11 cellular contexts compared by ENCODE assay signal in the genomic region with DNA sequence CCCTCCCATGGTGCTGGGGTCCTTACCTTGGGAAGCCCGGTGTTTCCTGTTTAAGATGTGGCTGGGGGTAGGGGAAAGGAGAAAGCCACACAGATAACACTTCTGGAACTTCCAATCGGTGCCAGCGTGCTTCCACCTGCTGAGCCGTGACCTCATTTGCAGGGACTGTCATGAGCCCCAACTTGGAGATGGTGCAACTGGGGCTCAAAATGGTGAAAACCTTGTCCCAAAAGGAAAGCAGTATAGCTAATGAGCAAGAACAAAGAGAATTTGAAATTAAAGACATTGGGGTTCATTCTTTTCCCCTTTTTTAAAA. TPM values are rescaled to one million over a fixed set of nuclear protein-coding genes. Genes with fewer than 3 reads are reported as not detected.
A peak's percentile ranks its signal among the peaks of the same experiment; 100 is the strongest.
DNase-seq lines count a peak whose midpoint lies in the region; ATAC-seq and TF ChIP-seq lines count a peak whose summit lies in the region.
"Had no signal": no experiment of that assay in that cellular context is flagged by ENCODE, and none has a peak within 500 bp of the region (broad histone marks: within the 10 kb centered on the region; RNA-seq: fewer than 3 reads in every experiment).

No MANE protein-coding gene starts in this region.

- CTCF ChIA-PET in IMR-90 (lab: Yijun Ruan, JAX) = no interaction called here

- peak overlapping the region; percentile 97 for H3K4ac ChIP-seq in IMR-90 (ENCODE audit: low read depth, low read length)

- no peak for TF ChIP-seq POLR2A in IMR-90 (IDR thresholded peaks at IDR 0.05; ENCODE audit: low read depth, low read length)

- no peaks in the 10 kb centered on the region for H3K36me3 ChIP-seq in IMR-90 (ENCODE audit: control insufficient read depth, insufficient read depth, low read length)
- H3K36me3 ChIP-seq in muscle layer of colon (ENCODE audit: insufficient read depth, low read length) = no peaks in the 10 kb centered on the region
- H3K36me3 ChIP-seq in stomach smooth muscle (ENCODE audit: control insufficient read depth in 2 of 2, insufficient read depth in 2 of 2, low read length in 2 of 2) = peaks cover 0 to 2% of the 10 kb centered on the region in 2 donors

- in situ Hi-C loops in IMR-90 (cut with MboI; ENCODE audit: low sequenced_read_pairs) = no loop called here

- H3K27ac ChIP-seq in IMR-90 (ENCODE audit: insufficient read depth, low read length) (peak overlapping the region; percentile 15), coronary artery (peak overlapping the region; percentile 80 to 95), muscle layer of colon (ENCODE audit: low read depth, low read length) (peak overlapping the region; percentile 13), stomach smooth muscle (ENCODE audit: low read length) (peak overlapping the region; percentile 87)

- H3K4me2 ChIP-seq in IMR-90 (ENCODE audit: low read depth, low read length) = no peak overlapping the region

- DNase-seq in IMR-90 (no peak), coronary artery (ENCODE audit: low spot score) (no peak), NCI-H774 (lab: John Stamatoyannopoulos, UW) (no peak)
- DNase-seq in activated CD4-positive, alpha-beta T cell treated with anti-CD3 and anti-CD28 coated beads, Interleukin-2, amount 50 U/mL, for 48 hours = no peak
- no peak for DNase-seq in stimulated activated CD8-positive, alpha-beta memory T cell treated with anti-CD3 and anti-CD28 coated beads, Interleukin-4, amount 100 ng/mL, for 48 hours
- DNase-seq: activated CD4-positive, alpha-beta T cell treated with anti-CD3 and anti-CD28 coated beads for 36 hours; CD4-positive, CD25-positive, alpha-beta regulatory T cell; NCI-H146 had no signal

- no peaks in the 10 kb centered on the region for H3K9me3 ChIP-seq in IMR-90 (ENCODE audit: control insufficient read depth, insufficient read depth, low read length)
- H3K9me3 ChIP-seq in muscle layer of colon (ENCODE audit: low read length) = no peaks in the 10 kb centered on the region
- H3K9me3 ChIP-seq in stomach smooth muscle (ENCODE audit: control insufficient read depth in 2 of 2, low read length in 2 of 2) = no peaks in the 10 kb centered on the region

- H2BK5ac ChIP-seq in IMR-90 (ENCODE audit: low read depth, low read length, poor library complexity, severe bottlenecking) = peak overlapping the region; percentile 57

- H2AFZ ChIP-seq in IMR-90 (replicated peaks; ENCODE audit: low read length, poor library complexity) = peak overlapping the region; percentile 70

- peak overlapping the region; percentile 100 for H2AK5ac ChIP-seq in IMR-90 (ENCODE audit: low read depth, low read length)

- POLR2A ChIA-PET in IMR-90 (lab: Charles Lee; ENCODE audit: unreplicated experiment) = interaction anchor here (0.5 kb wide), 1 partner anchor 79 kb away, joined by 7 read pairs; no protein-coding TSS in a partner anchor

- dilution Hi-C loops in IMR-90 (cut with HindIII; ENCODE audit: low sequenced_read_pairs, unreplicated experiment) = no loop called here

- intact Hi-C loops in IMR-90 (cut with micrococcal nuclease) = no loop called here

- no peaks in the 10 kb centered on the region for H3K27me3 ChIP-seq in IMR-90 (ENCODE audit: control insufficient read depth, insufficient read depth, low read length)
- H3K27me3 ChIP-seq in muscle layer of colon (ENCODE audit: control insufficient read depth in 1 of 2, insufficient read depth in 2 of 2, low read length in 2 of 2) = no peaks in the 10 kb centered on the region
- H3K27me3 ChIP-seq in stomach smooth muscle (ENCODE audit: control insufficient read depth in 1 of 2, insufficient read depth in 2 of 2, low read length in 2 of 2) = no peaks in the 10 kb centered on the region

- TF ChIP-seq CTCF in IMR-90 (conservative IDR thresholded peaks at IDR 0.05; ENCODE audit: low read depth, low read length) = no peak
- TF ChIP-seq CTCF in coronary artery (IDR thresholded peaks at IDR 0.05) = no peak

- H3K23ac ChIP-seq in IMR-90 (ENCODE audit: low read depth, low read length) = 0 out of 2 replicates have a peak overlapping the region, but pooled peaks have one; percentile 43

- H4K5ac ChIP-seq in IMR-90 (ENCODE audit: low read depth, low read length) = peak overlapping the region; percentile 55; the same call in 1 of the 2 replicates

- no peak for ATAC-seq in IMR-90 (ENCODE audit: low read depth)
- ATAC-seq in HG02759 (IDR thresholded peaks at IDR 0.05; ENCODE audit: unreplicated experiment) = no peak
- ATAC-seq: activated CD4-positive, alpha-beta T cell treated with anti-CD3 and anti-CD28 coated beads for 36 hours had no signal

- no peak overlapping the region for H3K56ac ChIP-seq in IMR-90 (ENCODE audit: extremely low read depth, insufficient read depth, low read length)

- peak overlapping the region; percentile 99 for H4K91ac ChIP-seq in IMR-90 (ENCODE audit: insufficient read depth, low read depth, low read length)

- peak overlapping the region; percentile 12 to 95; a peak in 2 of 4 replicates for H4K8ac ChIP-seq in IMR-90 (ENCODE audit: low read depth in 2 of 2, low read length in 2 of 2)

- no TSS peak for BruUV-seq in IMR-90 (replicated peaks; lab: Mats Ljungman, UMichigan)

- H4K20me1 ChIP-seq in IMR-90 (ENCODE audit: insufficient read depth, low read length) = peaks cover 2% of the 10 kb centered on the region; the same call in 1 of the 2 replicates

- H3K9me1 ChIP-seq in IMR-90 (ENCODE audit: insufficient read depth, low read length) = peaks cover 28% of the 10 kb centered on the region

- H2BK120ac ChIP-seq in IMR-90 (ENCODE audit: low read depth, low read length) = peak overlapping the region; percentile 98

- H3K18ac ChIP-seq in IMR-90 (ENCODE audit: low read depth, low read length) = peak overlapping the region; percentile 52; the same call in 1 of the 2 replicates

- H3K4me1 ChIP-seq in IMR-90 (ENCODE audit: control insufficient read depth, insufficient read depth, low read length) (peaks cover 39% of the 10 kb centered on the region), muscle layer of colon (ENCODE audit: insufficient read depth, low read length) (peaks cover 49% of the 10 kb centered on the region), stomach smooth muscle (ENCODE audit: control insufficient read depth, insufficient read depth, low read length) (peaks cover 53% of the 10 kb centered on the region)

- H3K9ac ChIP-seq in IMR-90 (ENCODE audit: low read depth, low read length) (no peak overlapping the region), muscle layer of colon (ENCODE audit: low read length) (peak overlapping the region; percentile 25), stomach smooth muscle (ENCODE audit: low read length in 2 of 2) (peak overlapping the region; percentile 37 to 47)

- H2AK9ac ChIP-seq in IMR-90 (replicated peaks; ENCODE audit: low read depth, low read length, poor library complexity) = peak overlapping the region; percentile 97

- 100% methylated on average over 1 of the region's 4 CpGs; no CpG with 5 or more reads in 1 of the 2 experiments for WGBS in IMR-90 (ENCODE audit: extremely low coverage in 2 of 2, insufficient read length in 1 of 2), 2 experiments

- no peak for TF ChIP-seq RAD21 in IMR-90 (IDR thresholded peaks at IDR 0.05; ENCODE audit: low read length)

- peak overlapping the region; percentile 97; the same call in 2 of the 3 replicates for H2BK15ac ChIP-seq in IMR-90 (ENCODE audit: low read depth, low read length)

- H3K79me1 ChIP-seq in IMR-90 (ENCODE audit: low read depth in 1 of 2, low read length in 2 of 2) = peaks cover 8 to 56% of the 10 kb centered on the region in 2 experiments; a peak in 3 of 4 replicates

- H2BK20ac ChIP-seq in IMR-90 (ENCODE audit: low read depth, low read length) = peak overlapping the region; percentile 99

- peak overlapping the region; percentile 84 for H3K14ac ChIP-seq in IMR-90 (replicated peaks; ENCODE audit: low read depth, low read length)

- H3K4me3 ChIP-seq in IMR-90 (ENCODE audit: insufficient read depth, low read depth, low read length) (no peak overlapping the region), coronary artery (no peak overlapping the region), muscle layer of colon (ENCODE audit: low read depth in 1 of 2, low read length in 2 of 2) (no peak overlapping the region), stomach smooth muscle (ENCODE audit: low read length in 2 of 2) (peak overlapping the region in 1 of 2 donors; percentile 44)

TF ChIP-seq in IMR-90, 13 proteins besides CTCF, POLR2A, EP300 and RAD21 (continues in another document):
- TF ChIP-seq FOS (IDR thresholded peaks at IDR 0.05; ENCODE audit: low read depth, low read length) (no peak), MXI1 (IDR thresholded peaks at IDR 0.05; ENCODE audit: borderline replicate concordance, low read depth, low read length) (no peak), CEBPB (IDR thresholded peaks at IDR 0.05; ENCODE audit: low read depth, low read length) (no peak), RFX5 (IDR thresholded peaks at IDR 0.05; ENCODE audit: low read depth, low read length) (no peak), MAFK (IDR thresholded peaks at IDR 0.05; ENCODE audit: low read depth, low read length) (no peak), BHLHE40 (IDR thresholded peaks at IDR 0.05; ENCODE audit: low read depth, low read length) (no peak), NFE2L2 (IDR thresholded peaks at IDR 0.05; ENCODE audit: low read depth, low read length) (no peak), RCOR1 (IDR thresholded peaks at IDR 0.05; ENCODE audit: insufficient replicate concordance, low read length) (no peak), SMC3 (IDR thresholded peaks at IDR 0.05; ENCODE audit: low read depth, low read length) (no peak), MAZ (IDR thresholded peaks at IDR 0.05; ENCODE audit: borderline replicate concordance, low read depth, low read length) (no peak), CHD1 (IDR thresholded peaks at IDR 0.05; ENCODE audit: low read depth, low read length) (no peak)
- TF ChIP-seq, protein P1, sequence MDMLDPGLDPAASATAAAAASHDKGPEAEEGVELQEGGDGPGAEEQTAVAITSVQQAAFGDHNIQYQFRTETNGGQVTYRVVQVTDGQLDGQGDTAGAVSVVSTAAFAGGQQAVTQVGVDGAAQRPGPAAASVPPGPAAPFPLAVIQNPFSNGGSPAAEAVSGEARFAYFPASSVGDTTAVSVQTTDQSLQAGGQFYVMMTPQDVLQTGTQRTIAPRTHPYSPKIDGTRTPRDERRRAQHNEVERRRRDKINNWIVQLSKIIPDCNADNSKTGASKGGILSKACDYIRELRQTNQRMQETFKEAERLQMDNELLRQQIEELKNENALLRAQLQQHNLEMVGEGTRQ (IDR thresholded peaks at IDR 0.05; ENCODE audit: low read depth, low read length) = no peak

RNA-seq across cellular contexts. Expression of a gene that starts 19.0 kb away (rescaled TPM):
- 49.6 and 51.7 TPM in 2 replicates for total RNA-seq in IMR-90 (2012; rRNA removed)
- polyA plus RNA-seq in IMR-90 (2012; rRNA removed) = 166 and 175 TPM in 2 replicates
- polyA plus RNA-seq in IMR-90 (2012; cell fraction: cytosol; rRNA removed) = 175 and 176 TPM in 2 replicates
- polyA plus RNA-seq in IMR-90 (2012; cell fraction: nucleus; rRNA removed; ENCODE audit: low replicate concordance) = 99.2 and 111 TPM in 2 replicates

RNA-seq across cellular contexts. Expression of a gene that starts 44.4 kb away (rescaled TPM):
- 1.6 and 1.7 TPM in 2 replicates for total RNA-seq in IMR-90 (2012; rRNA removed)
- 4.0 and 4.1 TPM in 2 replicates for polyA plus RNA-seq in IMR-90 (2012; rRNA removed)
- 2.6 and 4.0 TPM in 2 replicates for polyA plus RNA-seq in IMR-90 (2012; cell fraction: cytosol; rRNA removed)
- 2.5 and 4.6 TPM in 2 replicates for polyA plus RNA-seq in IMR-90 (2012; cell fraction: nucleus; rRNA removed; ENCODE audit: low replicate concordance)

Comparison
In these comparisons a context has a peak if more than half of its experiments do, and no peak if none do; other contexts are left out.
1. H3K27ac ChIP-seq: peak in every context shown above with its lines; median percentile 88 in coronary artery; 87 in stomach smooth muscle; 15 in IMR-90; 13 in muscle layer of colon.